ENCODE assay signal across 8 cellular contexts in genomic region chr16:88810868-88811599, GRCh38. TPM values are rescaled to one million over a fixed set of nuclear protein-coding genes. Genes with fewer than 3 reads are reported as not detected.
DNase-seq lines count a peak whose midpoint lies in the region; ATAC-seq and TF ChIP-seq lines count a peak whose summit lies in the region.

No MANE protein-coding gene starts in this region.

- H3K9ac ChIP-seq in endodermal cell (ENCODE audit: extremely low read depth, low read length, poor library complexity, severe bottlenecking): peak overlapping the region; percentile 68

- H3K4me3 Mint-ChIP-seq in endodermal cell: peak overlapping the region; percentile 75
- peak overlapping the region; percentile 78 for H3K4me3 Mint-ChIP-seq in mesothelial cell of epicardium

- H3K4me1 ChIP-seq in BE2C (peaks cover 9% of the 10 kb centered on the region), endodermal cell (ENCODE audit: control insufficient read depth, insufficient read depth, low read length) (peaks cover 9% of the 10 kb centered on the region)

- DNase-seq in BE2C (peak; percentile 64), NCI-H446 treated with DMSO at 0.1 percent for 48 hours (lab: John Stamatoyannopoulos, UW) (peak; percentile 45), endodermal cell (peak; percentile 75), mesothelial cell of epicardium (ENCODE audit: low spot score in 2 of 2, unreplicated experiment in 2 of 2) (peak; percentile 55 to 74)
- peak; percentile 41 to 44 for DNase-seq in activated CD8-positive, alpha-beta memory T cell treated with anti-CD3 and anti-CD28 coated beads for 4 hours (ENCODE audit: low read depth in 2 of 2)
- DNase-seq in stimulated activated CD8-positive, alpha-beta memory T cell treated with anti-CD3 and anti-CD28 coated beads, Interleukin-7, amount 100 ng/mL, for 4 hours (ENCODE audit: low read depth in 2 of 2): peak; percentile 45 to 71

- H3K36me3 Mint-ChIP-seq in endodermal cell (ENCODE audit: low read depth) (peaks cover 27% of the 10 kb centered on the region), mesothelial cell of epicardium (no peaks in the 10 kb centered on the region)

- peaks cover 5% of the 10 kb centered on the region; the same call in 1 of the 2 replicates for H3K9me3 ChIP-seq in BE2C
- no peaks in the 10 kb centered on the region for H3K9me3 ChIP-seq in endodermal cell (ENCODE audit: control insufficient read depth, low read length)

- H3K27ac ChIP-seq in endodermal cell (ENCODE audit: low read depth, low read length): peak overlapping the region; percentile 64

- ATAC-seq in GM18907 (IDR thresholded peaks at IDR 0.05; ENCODE audit: unreplicated experiment) (peak; percentile 53), HG03095 (IDR thresholded peaks at IDR 0.05; ENCODE audit: unreplicated experiment) (peak; percentile 45)

- H3K27me3 ChIP-seq in BE2C (peaks cover 12% of the 10 kb centered on the region), endodermal cell (ENCODE audit: control insufficient read depth, insufficient read depth, low read length, poor library complexity, severe bottlenecking) (no peaks in the 10 kb centered on the region)

- H3K27ac Mint-ChIP-seq in endodermal cell: peak overlapping the region; percentile 78
- H3K27ac Mint-ChIP-seq in mesothelial cell of epicardium: peak overlapping the region; percentile 86

- TF ChIP-seq CTCF in BE2C (IDR thresholded peaks at IDR 0.05; ENCODE audit: low read depth, low read length) (no peak), endodermal cell (conservative IDR thresholded peaks at IDR 0.05) (no peak), mesothelial cell of epicardium (IDR thresholded peaks at IDR 0.05; ENCODE audit: unreplicated experiment) (no peak)

- no peaks in the 10 kb centered on the region for H3K27me3 Mint-ChIP-seq in endodermal cell (ENCODE audit: insufficient read depth)
- no peaks in the 10 kb centered on the region for H3K27me3 Mint-ChIP-seq in mesothelial cell of epicardium (ENCODE audit: low read depth)

- H3K9me3 Mint-ChIP-seq in endodermal cell (no peaks in the 10 kb centered on the region), mesothelial cell of epicardium (no peaks in the 10 kb centered on the region)

- WGBS in endodermal cell (ENCODE audit: insufficient coverage in 1 of 2, insufficient read length in 1 of 2), 2 experiments: 6 to 14% methylated on average over 18 to 45 of the region's 45 CpGs

- H3K4me1 Mint-ChIP-seq in endodermal cell (peaks cover 5% of the 10 kb centered on the region), mesothelial cell of epicardium (peaks cover 13% of the 10 kb centered on the region)

- peak overlapping the region; percentile 55 for H3K4me3 ChIP-seq in BE2C (ENCODE audit: low read depth, low read length)
- H3K4me3 ChIP-seq in endodermal cell (ENCODE audit: low read length): peak overlapping the region; percentile 86

- H3K36me3 ChIP-seq in BE2C: peaks cover 49% of the 10 kb centered on the region
- peaks cover 28% of the 10 kb centered on the region for H3K36me3 ChIP-seq in endodermal cell (ENCODE audit: control insufficient read depth, insufficient read depth, low read length)

RNA-seq across cellular contexts. Expression of gene APRT, which starts 0.7 kb away (rescaled TPM):
- 391 TPM for polyA plus RNA-seq in BE2C (2012; ENCODE audit: insufficient read depth, insufficient read length, low read depth)
- total RNA-seq in endodermal cell (100 to 1,000 TPM; 200 to 230 TPM), mesothelial cell of epicardium (95.9 to 99.2 TPM (median 96.2 TPM) in 3 replicates)
- polyA plus RNA-seq in endodermal cell (2013, experiment 1 of 2): 93.5 TPM
- 91.5 TPM for polyA plus RNA-seq in endodermal cell (2013, experiment 2 of 2)

RNA-seq across cellular contexts. Expression of gene CDT1, which starts 7.4 kb away (rescaled TPM):
- 27.8 TPM for polyA plus RNA-seq in BE2C (2012; ENCODE audit: insufficient read depth, insufficient read length, low read depth)
- 10 to 100 TPM; 57.1 to 63.0 TPM for total RNA-seq in endodermal cell
- polyA plus RNA-seq in endodermal cell (2013, experiment 1 of 2): 41.5 TPM
- polyA plus RNA-seq in endodermal cell (2013, experiment 2 of 2): 34.7 TPM
- 14.1 to 15.9 TPM (median 14.6 TPM) in 3 replicates for total RNA-seq in mesothelial cell of epicardium

RNA-seq across cellular contexts. Expression of gene PIEZO1, which starts 26.0 kb away (rescaled TPM):
- 21.7 TPM for polyA plus RNA-seq in BE2C (2012; ENCODE audit: insufficient read depth, insufficient read length, low read depth)
- total RNA-seq in endodermal cell (10 to 100 TPM; 84.1 to 97.0 TPM), mesothelial cell of epicardium (148 to 160 TPM (median 151 TPM) in 3 replicates)
- 26.7 TPM for polyA plus RNA-seq in endodermal cell (2013, experiment 1 of 2)
- polyA plus RNA-seq in endodermal cell (2013, experiment 2 of 2): 28.6 TPM

RNA-seq across cellular contexts. Expression of gene GALNS, which starts 45.7 kb away (rescaled TPM):
- polyA plus RNA-seq in BE2C (2012; ENCODE audit: insufficient read depth, insufficient read length, low read depth): 15.2 TPM
- total RNA-seq in endodermal cell (10 to 100 TPM; 32.2 to 39.6 TPM), mesothelial cell of epicardium (41.3 to 44.7 TPM (median 42.4 TPM) in 3 replicates)
- 14.9 TPM for polyA plus RNA-seq in endodermal cell (2013, experiment 1 of 2)
- 11.2 TPM for polyA plus RNA-seq in endodermal cell (2013, experiment 2 of 2)

RNA-seq across cellular contexts. Expression of gene TRAPPC2L, which starts 45.9 kb away (rescaled TPM):
- polyA plus RNA-seq in BE2C (2012; ENCODE audit: insufficient read depth, insufficient read length, low read depth): 252 TPM
- 100 to 1,000 TPM; 110 TPM for total RNA-seq in endodermal cell
- 93.1 TPM for polyA plus RNA-seq in endodermal cell (2013, experiment 1 of 2)
- polyA plus RNA-seq in endodermal cell (2013, experiment 2 of 2): 81.8 TPM
- 88.2 to 101 TPM (median 96.3 TPM) in 3 replicates for total RNA-seq in mesothelial cell of epicardium

Comparison
In these comparisons a context has a peak if more than half of its experiments do, and no peak if none do; other contexts are left out.
1. Peak in every context shown above with its lines: DNase-seq, ATAC-seq, H3K4me3 ChIP-seq and H3K27ac ChIP-seq.